Comparison of ENCODE assay signal across 32 cellular contexts in the genomic region with DNA sequence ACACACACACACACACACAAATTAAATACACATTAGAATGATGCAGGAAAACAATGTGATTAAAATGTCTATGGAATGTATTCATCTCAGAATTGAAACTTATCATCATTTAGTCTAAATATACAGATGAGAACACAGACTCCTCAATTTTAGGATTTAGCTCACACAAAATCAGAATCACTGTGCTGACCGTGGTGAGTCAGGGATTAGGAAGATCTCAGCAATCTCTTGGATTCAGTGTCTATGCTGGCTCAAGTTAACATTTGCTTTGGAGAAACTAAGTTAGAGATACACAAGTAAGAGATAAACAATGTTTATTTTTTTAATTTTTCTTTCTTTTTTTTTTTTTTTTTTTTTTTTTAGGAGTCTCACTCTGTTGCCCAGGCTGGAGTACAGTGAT.
"Had no signal": no experiment of that assay in that cellular context is flagged by ENCODE, and none has a peak within 500 bp of the region (broad histone marks: within the 10 kb centered on the region; RNA-seq: fewer than 3 reads in every experiment).

No MANE protein-coding gene starts in this region.

- FAIRE-seq: astrocyte, pancreas, small intestine, TTC549 had no signal

- DNase-seq: activated CD4-positive, alpha-beta T cell treated with anti-CD3 and anti-CD28 coated beads, Interleukin-2, amount 50 U/mL, for 1 hour; activated CD4-positive, CD25-positive, alpha-beta regulatory T cell treated with anti-CD3 and anti-CD28 coated beads, Interleukin-2, amount 50 U/mL, for 72 hours; activated CD8-positive, alpha-beta T cell treated with anti-CD3 and anti-CD28 coated beads for 36 hours; activated effector memory CD4-positive, alpha-beta T cell treated with Interleukin-2 at 50 U/mL for 16 hours; activated naive CD4-positive, alpha-beta T cell treated with Interleukin-2 at 50 U/mL for 16 hours; activated naive CD8-positive, alpha-beta T cell treated with anti-CD3 and anti-CD28 coated beads, Interleukin-2, amount 10 ng/mL, durations not matched to agents 7 days and 5 days; activated T-cell treated with anti-CD3 and anti-CD28 coated beads, Interleukin-2, amount 50 U/mL, for 72 hours; amniotic stem cell; brain microvascular endothelial cell; cortex of kidney; effector memory CD8-positive, alpha-beta T cell; erythroblast; foreskin keratinocyte; heart left ventricle; hypothalamus; immature natural killer cell; left lung; lower lobe of right lung; mesenchymal stem cell; naive thymus-derived CD8-positive, alpha-beta T cell; nucleus accumbens; pancreas; retina; small intestine; stimulated activated CD4-positive, alpha-beta T cell treated with anti-CD3 and anti-CD28 coated beads, Interleukin-4, amount 100 ng/mL, for 4 hours; stimulated activated CD8-positive, alpha-beta memory T cell treated with anti-CD3 and anti-CD28 coated beads, Interleukin-4, amount 100 ng/mL, for 48 hours; stimulated activated naive CD4-positive, alpha-beta T cell; T-helper 9 cell; tibial artery; upper lobe of right lung had no signal
